In the genomic region with DNA sequence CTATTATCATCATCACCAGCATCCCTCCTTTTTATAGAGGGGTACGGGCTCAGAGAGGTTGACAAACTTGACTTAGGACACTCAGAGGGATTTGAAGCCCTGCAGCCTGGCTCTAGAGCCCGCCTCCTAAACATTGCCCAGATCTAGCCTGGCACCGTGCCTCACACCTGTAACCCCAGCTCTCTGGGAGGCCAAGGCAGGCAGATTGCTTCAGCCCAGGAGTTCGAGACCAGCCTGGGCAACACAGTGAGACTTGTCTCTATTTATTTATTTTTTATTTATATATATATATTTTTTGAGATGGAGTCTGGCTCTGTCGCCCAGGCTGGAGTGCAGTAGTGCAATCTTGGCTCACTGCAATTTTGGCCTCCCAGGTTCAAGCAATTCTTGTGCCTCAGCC, we compare ENCODE assay signal across 23 cellular contexts.
"Had no signal": no experiment of that assay in that cellular context is flagged by ENCODE, and none has a peak within 500 bp of the region (broad histone marks: within the 10 kb centered on the region; RNA-seq: fewer than 3 reads in every experiment).

No MANE protein-coding gene starts in this region.

- H3K36me3 ChIP-seq: colonic mucosa had no signal

- H3K4me3 Mint-ChIP-seq: effector memory CD8-positive, alpha-beta T cell; mesothelial cell of epicardium; natural killer cell treated with Interleukin-12 subunit alpha and Interleukin-12 subunit beta and Interleukin-15 and Interleukin-18, amount 100 ng/mL, for 72 hours; stimulated activated naive B cell treated with anti-CD40 and anti-IgM and Interleukin-4, amounts not matched to agents 10 μg/mL and 1 μg/mL and 100 μg/mL, for 72 hours; stimulated activated naive CD8-positive, alpha-beta T cell treated with anti-CD3 and anti-CD28 coated beads, Interleukin-15, Interleukin-2, amounts not matched to agents 100 ng/mL and 50 ng/mL, for 24 hours had no signal

- ATAC-seq: effector memory CD8-positive, alpha-beta T cell; esophagus mucosa; gastrocnemius medialis; mucosa of descending colon; natural killer cell treated with Interleukin-12 subunit alpha and Interleukin-12 subunit beta and Interleukin-15 and Interleukin-18, amount 100 ng/mL, for 72 hours; psoas muscle; stimulated activated naive B cell treated with anti-CD40 and anti-IgM and Interleukin-4, amounts not matched to agents 10 μg/mL and 1 μg/mL and 100 μg/mL, for 72 hours had no signal

- H3K4me3 ChIP-seq: colonic mucosa, gastrocnemius medialis, mucosa of descending colon, psoas muscle, right lobe of liver, thoracic aorta, tibial nerve, upper lobe of left lung had no signal

- H3K9me3 Mint-ChIP-seq: effector memory CD8-positive, alpha-beta T cell; mesothelial cell of epicardium; naive B cell; natural killer cell treated with Interleukin-12 subunit alpha and Interleukin-12 subunit beta and Interleukin-15 and Interleukin-18, amount 100 ng/mL, for 72 hours; stimulated activated naive B cell treated with anti-CD40 and anti-IgM and Interleukin-4, amounts not matched to agents 10 μg/mL and 1 μg/mL and 100 μg/mL, for 72 hours; stimulated activated naive CD8-positive, alpha-beta T cell treated with anti-CD3 and anti-CD28 coated beads, Interleukin-15, Interleukin-2, amounts not matched to agents 100 ng/mL and 50 ng/mL, for 24 hours had no signal

- H3K27me3 ChIP-seq: colonic mucosa, gastrocnemius medialis, right lobe of liver, tibial nerve, upper lobe of left lung had no signal

- H3K27me3 Mint-ChIP-seq: effector memory CD8-positive, alpha-beta T cell; naive B cell; natural killer cell treated with Interleukin-12 subunit alpha and Interleukin-12 subunit beta and Interleukin-15 and Interleukin-18, amount 100 ng/mL, for 72 hours; stimulated activated naive B cell treated with anti-CD40 and anti-IgM and Interleukin-4, amounts not matched to agents 10 μg/mL and 1 μg/mL and 100 μg/mL, for 72 hours; stimulated activated naive CD8-positive, alpha-beta T cell treated with anti-CD3 and anti-CD28 coated beads, Interleukin-15, Interleukin-2, amounts not matched to agents 100 ng/mL and 50 ng/mL, for 24 hours had no signal

- H3K4me1 ChIP-seq: colonic mucosa, gastrocnemius medialis, psoas muscle, right lobe of liver, tibial nerve had no signal

- H3K4me1 Mint-ChIP-seq: mesothelial cell of epicardium had no signal

- DNase-seq: colonic mucosa; dermis blood vessel endothelial cell; effector memory CD8-positive, alpha-beta T cell; foreskin fibroblast; gastrocnemius medialis; mesenchymal stem cell; mucosa of descending colon; naive B cell; nucleus accumbens; psoas muscle; right lobe of liver; small intestine; stimulated activated CD4-positive, alpha-beta T cell treated with anti-CD3 and anti-CD28 coated beads, Interleukin-15, amount 100 ng/mL, for 24 hours; stimulated activated CD4-positive, alpha-beta T cell treated with anti-CD3 and anti-CD28 coated beads, Interleukin-2, amount 100 ng/mL, for 48 hours; stimulated activated naive B cell treated with anti-CD40 and anti-IgM and Interleukin-4, amounts not matched to agents 10 μg/mL and 1 μg/mL and 100 μg/mL, for 72 hours; upper lobe of left lung had no signal

- H3K36me3 Mint-ChIP-seq: naive B cell; natural killer cell treated with Interleukin-12 subunit alpha and Interleukin-12 subunit beta and Interleukin-15 and Interleukin-18, amount 100 ng/mL, for 72 hours had no signal

- H3K9me3 ChIP-seq: colonic mucosa, gastrocnemius medialis, mucosa of descending colon, psoas muscle, right lobe of liver, thoracic aorta, tibial nerve, upper lobe of left lung had no signal

- H3K27ac Mint-ChIP-seq: mesothelial cell of epicardium; stimulated activated naive CD8-positive, alpha-beta T cell treated with anti-CD3 and anti-CD28 coated beads, Interleukin-15, Interleukin-2, amounts not matched to agents 100 ng/mL and 50 ng/mL, for 24 hours had no signal

- H3K27ac ChIP-seq: colonic mucosa, epithelial cell of prostate, gastrocnemius medialis, psoas muscle, right lobe of liver, thoracic aorta, tibial nerve, upper lobe of left lung had no signal
